Comparison of ENCODE assay signal across 8 cellular contexts in genomic region chr1:209674957-209675566, GRCh38. TPM values are rescaled to one million over a fixed set of nuclear protein-coding genes. Genes with fewer than 3 reads are reported as not detected.
DNase-seq lines count a peak whose midpoint lies in the region; ATAC-seq and TF ChIP-seq lines count a peak whose summit lies in the region.

TSS of gene G0S2 (plus strand) at chr1:209675412. CDS start at chr1:209675685, 273 bp downstream.

- ATAC-seq in T-helper 17 cell (peak; percentile 51), GM21360 (IDR thresholded peaks at IDR 0.05; ENCODE audit: unreplicated experiment) (no peak), GM18861 (IDR thresholded peaks at IDR 0.05; ENCODE audit: unreplicated experiment) (no peak)

- H3K4me3 Mint-ChIP-seq in T-helper 17 cell, result peak within 1 kb of the TSS; percentile 81

- peak within 1 kb of the TSS; percentile 33 to 46 for H3K9ac ChIP-seq in colonic mucosa (ENCODE audit: low read depth in 2 of 2, low read length in 2 of 2)

- peak within 1 kb of the TSS; percentile 91 for H3K27ac Mint-ChIP-seq in T-helper 17 cell

- H3K9me3 ChIP-seq in T-helper 17 cell (ENCODE audit: control insufficient read depth, low read length, poor library complexity, severe bottlenecking), result no peaks in the 10 kb centered on the region
- H3K9me3 ChIP-seq in colonic mucosa, result no peaks in the 10 kb centered on the region

- DNase-seq in DMS 273 (lab: John Stamatoyannopoulos, UW; ENCODE audit: unreplicated experiment) (peak; percentile 71), DMS 273 treated with DMSO at 0.1 percent for 48 hours (lab: John Stamatoyannopoulos, UW) (no peak), T-helper 17 cell (peak in 1 of 3 donors; percentile 10), colonic mucosa (peak; percentile 85)
- DNase-seq in stimulated activated CD4-positive, alpha-beta T cell treated with anti-CD3 and anti-CD28 coated beads, Interleukin-15, amount 100 ng/mL, for 24 hours, result peak; percentile 66

- peak within 1 kb of the TSS; percentile 41 for H3K4me3 ChIP-seq in colonic mucosa

- H3K36me3 ChIP-seq in colonic mucosa, result no peaks in the 10 kb centered on the region

- H3K27me3 Mint-ChIP-seq in T-helper 17 cell, result peaks cover 7% of the 10 kb centered on the region

- H3K27ac ChIP-seq in colonic mucosa (peak within 1 kb of the TSS; percentile 4), layer of hippocampus (ENCODE audit: low read depth, low read length) (peak within 1 kb of the TSS; percentile 10)

- peaks cover 62% of the 10 kb centered on the region for H3K4me1 Mint-ChIP-seq in T-helper 17 cell

- TF ChIP-seq CTCF in colonic mucosa (IDR thresholded peaks at IDR 0.05), result no peak

- H3K36me3 Mint-ChIP-seq in T-helper 17 cell (ENCODE audit: low read depth), result peaks cover 7% of the 10 kb centered on the region

- no peaks in the 10 kb centered on the region for H3K4me1 ChIP-seq in colonic mucosa

- intact Hi-C loops in colonic mucosa (cut with DNase I), result no loop called here

- H3K27me3 ChIP-seq in colonic mucosa (no peaks in the 10 kb centered on the region), layer of hippocampus (ENCODE audit: control insufficient read depth, insufficient read depth, low read length) (no peaks in the 10 kb centered on the region)

RNA-seq across cellular contexts. Expression of gene G0S2, which starts in this region (rescaled TPM):
- total RNA-seq in T-helper 17 cell (10 to 100 TPM in 1 of 2 donors, 1 to 10 TPM in 1; 6.6 to 13.5 TPM), colonic mucosa (10 to 100 TPM; 24.3 to 24.7 TPM)
